ENCODE assay signal across 13 cellular contexts in the genomic region with DNA sequence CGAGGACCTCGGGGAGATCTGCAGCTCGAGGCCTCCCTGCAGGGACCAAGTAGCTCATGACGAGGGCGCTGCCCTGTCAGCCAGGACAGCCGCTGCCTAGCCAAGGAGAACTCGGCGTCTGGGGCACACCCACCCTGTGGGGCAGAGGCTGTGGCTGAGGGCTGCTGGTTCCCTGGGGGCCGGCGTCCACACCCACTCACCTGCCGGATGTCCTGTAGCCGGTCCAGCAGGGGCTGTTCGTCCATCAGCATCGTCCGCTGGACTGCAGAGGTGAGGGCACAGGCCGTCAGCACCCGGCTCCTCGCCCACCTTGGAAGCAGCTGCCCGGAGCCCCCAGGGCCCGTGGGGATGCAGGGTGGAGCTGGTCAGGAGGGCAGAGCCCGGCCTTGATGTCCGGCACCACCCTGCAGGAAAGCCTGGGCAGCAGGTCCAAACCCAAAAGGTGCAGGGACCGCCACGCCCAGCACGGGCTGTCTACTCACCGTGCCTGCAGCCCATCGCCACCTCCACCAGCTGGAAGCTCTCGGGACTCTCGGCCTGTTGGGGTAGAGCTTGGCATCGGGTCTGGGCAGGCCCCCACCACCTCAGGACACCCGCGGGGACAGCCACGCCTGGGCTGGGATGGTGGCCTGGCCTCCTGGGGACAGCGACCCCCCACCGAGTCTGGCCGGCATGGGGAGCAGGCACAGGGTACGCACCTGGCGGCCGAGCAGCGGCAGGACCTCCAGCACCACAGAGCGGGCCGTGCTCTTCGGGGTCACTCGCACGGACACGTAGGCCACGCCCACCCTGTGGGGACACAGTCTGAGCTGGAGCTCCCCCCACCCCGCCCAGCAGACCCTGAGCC. TPM values are rescaled to one million over a fixed set of nuclear protein-coding genes. Genes with fewer than 3 reads are reported as not detected.
DNase-seq lines count a peak whose midpoint lies in the region; ATAC-seq, FAIRE-seq and TF ChIP-seq lines count a peak whose summit lies in the region.
"Had no signal": no experiment of that assay in that cellular context is flagged by ENCODE, and none has a peak within 500 bp of the region (broad histone marks: within the 10 kb centered on the region; RNA-seq: fewer than 3 reads in every experiment).

No MANE protein-coding gene starts in this region.

- 91% methylated on average over 32 of the region's 48 CpGs; no CpG with 5 or more reads in 1 of the 2 experiments for WGBS in IMR-90 (ENCODE audit: extremely low coverage in 2 of 2, insufficient read length in 1 of 2), 2 experiments

- no peak overlapping the region for H4K5ac ChIP-seq in IMR-90 (ENCODE audit: low read depth, low read length)

- no peak overlapping the region for H2AK5ac ChIP-seq in IMR-90 (ENCODE audit: low read depth, low read length)

- peaks cover 9 to 11% of the 10 kb centered on the region in 2 experiments; a peak in 2 of 4 replicates for H3K79me1 ChIP-seq in IMR-90 (ENCODE audit: low read depth in 1 of 2, low read length in 2 of 2)

- H3K4me1 ChIP-seq in left ventricle myocardium inferior (peaks cover 20% of the 10 kb centered on the region), BE2C (peaks cover 2% of the 10 kb centered on the region), IMR-90 (ENCODE audit: control insufficient read depth, insufficient read depth, low read length) (no peaks in the 10 kb centered on the region), kidney (ENCODE audit: control insufficient read depth in 1 of 2, insufficient read depth in 1 of 2, low read depth in 1 of 2, low read length in 2 of 2) (peaks cover under 1 to 6% of the 10 kb centered on the region in 2 donors)

- TF ChIP-seq CTCF in left ventricle myocardium inferior (IDR thresholded peaks at IDR 0.05; ENCODE audit: borderline replicate concordance), result no peak
- no peak for TF ChIP-seq CTCF in BE2C (IDR thresholded peaks at IDR 0.05; ENCODE audit: low read depth, low read length)
- TF ChIP-seq CTCF in IMR-90 (conservative IDR thresholded peaks at IDR 0.05; ENCODE audit: low read depth, low read length), result no peak
- TF ChIP-seq CTCF in kidney (IDR thresholded peaks at IDR 0.05; ENCODE audit: borderline replicate concordance, extremely low read depth, insufficient read depth), result no peak

- CTCF ChIA-PET in IMR-90 (lab: Yijun Ruan, JAX), result no interaction called here

- H3K18ac ChIP-seq in IMR-90 (ENCODE audit: low read depth, low read length), result no peak overlapping the region

- H3K9me3 ChIP-seq in left ventricle myocardium inferior (replicated peaks) (no peaks in the 10 kb centered on the region), BE2C (no peaks in the 10 kb centered on the region), IMR-90 (ENCODE audit: control insufficient read depth, insufficient read depth, low read length) (no peaks in the 10 kb centered on the region), kidney (ENCODE audit: control insufficient read depth in 1 of 2, low read length in 2 of 2) (no peaks in the 10 kb centered on the region)

- no peak overlapping the region for H2BK15ac ChIP-seq in IMR-90 (ENCODE audit: low read depth, low read length)

- peak overlapping the region; percentile 8 for H2AK9ac ChIP-seq in IMR-90 (replicated peaks; ENCODE audit: low read depth, low read length, poor library complexity)

- H3K4ac ChIP-seq in IMR-90 (ENCODE audit: low read depth, low read length), result no peak overlapping the region

- no peak for FAIRE-seq in kidney (lab: Jason Lieb, UNC)

- H3K27ac Mint-ChIP-seq in activated T-helper 1 cell treated with anti-CD3 and anti-CD28 coated beads, Interleukin-12 subunit alpha, Interleukin-12 subunit beta, Interleukin-2, Interleukin-4 antibody, amounts not matched to agents 30 ng/mL and 10 ng/mL and 1 ng/mL, durations not matched to agents 14 hours and 24 hours and 36 hours, result no peak overlapping the region
- H3K27ac Mint-ChIP-seq: CD4-positive, alpha-beta T cell had no signal

- no peak overlapping the region for H3K4me2 ChIP-seq in IMR-90 (ENCODE audit: low read depth, low read length)

- no TSS peak for BruUV-seq in IMR-90 (replicated peaks; lab: Mats Ljungman, UMichigan)

- no peak overlapping the region for H2BK20ac ChIP-seq in IMR-90 (ENCODE audit: low read depth, low read length)

- DNase-seq in Right ventricle myocardium inferior (ENCODE audit: missing footprints) (peak; percentile 44), left ventricle myocardium inferior (no peak), BE2C (peak; percentile 10), IMR-90 (no peak), kidney (peak; percentile 80), SKM-1 treated with dmso at 0.1 percent for 144 hours (lab: John Stamatoyannopoulos, UW; ENCODE audit: unreplicated experiment) (no peak)
- DNase-seq in activated T-helper 1 cell treated with anti-CD3 and anti-CD28 coated beads, Interleukin-12 subunit alpha, Interleukin-12 subunit beta, Interleukin-2, Interleukin-4 antibody, amounts not matched to agents 30 ng/mL and 10 ng/mL and 1 ng/mL, durations not matched to agents 14 hours and 24 hours and 36 hours (ENCODE audit: low spot score), result no peak
- DNase-seq: ACHN; C1 segment of cervical spinal cord; Calu3; CD4-positive, alpha-beta T cell; DMS 273 treated with DMSO at 0.1 percent for 48 hours had no signal

- no peak for TF ChIP-seq RAD21 in IMR-90 (IDR thresholded peaks at IDR 0.05; ENCODE audit: low read length)

- no peaks in the 10 kb centered on the region for H3K9me3 Mint-ChIP-seq in activated T-helper 1 cell treated with anti-CD3 and anti-CD28 coated beads, Interleukin-12 subunit alpha, Interleukin-12 subunit beta, Interleukin-2, Interleukin-4 antibody, amounts not matched to agents 30 ng/mL and 10 ng/mL and 1 ng/mL, durations not matched to agents 14 hours and 24 hours and 36 hours
- H3K9me3 Mint-ChIP-seq: CD4-positive, alpha-beta T cell had no signal

- H3K27ac ChIP-seq in left ventricle myocardium inferior (replicated peaks), result no peak overlapping the region
- no peak overlapping the region for H3K27ac ChIP-seq in IMR-90 (ENCODE audit: insufficient read depth, low read length)
- no peak overlapping the region for H3K27ac ChIP-seq in kidney (ENCODE audit: low read depth in 2 of 2, low read length in 2 of 2)

- peaks cover 16% of the 10 kb centered on the region for H4K20me1 ChIP-seq in IMR-90 (ENCODE audit: insufficient read depth, low read length)

- no peak for ATAC-seq in Right ventricle myocardium inferior
- no peak for ATAC-seq in IMR-90 (ENCODE audit: low read depth)
- no peak for ATAC-seq in GM19324 (IDR thresholded peaks at IDR 0.05; ENCODE audit: low FRiP score, unreplicated experiment)

- intact Hi-C loops in Right ventricle myocardium inferior (cut with DNase I), result no loop called here
- intact Hi-C loops in left ventricle myocardium inferior (cut with micrococcal nuclease), result no loop called here
- intact Hi-C loops in IMR-90 (cut with micrococcal nuclease), result no loop called here
- intact Hi-C loops in kidney (cut with DNase I), result no loop called here
- intact Hi-C loops in activated T-helper 1 cell treated with anti-CD3 and anti-CD28 coated beads, Interleukin-12 subunit alpha, Interleukin-12 subunit beta, Interleukin-2, Interleukin-4 antibody, amounts not matched to agents 30 ng/mL and 10 ng/mL and 1 ng/mL, durations not matched to agents 14 hours and 24 hours and 36 hours (cut with micrococcal nuclease), result no loop called here

- H3K56ac ChIP-seq in IMR-90 (ENCODE audit: extremely low read depth, insufficient read depth, low read length), result no peak overlapping the region

- H2BK120ac ChIP-seq in IMR-90 (ENCODE audit: low read depth, low read length), result no peak overlapping the region

- no peak overlapping the region for H3K4me3 Mint-ChIP-seq in activated T-helper 1 cell treated with anti-CD3 and anti-CD28 coated beads, Interleukin-12 subunit alpha, Interleukin-12 subunit beta, Interleukin-2, Interleukin-4 antibody, amounts not matched to agents 30 ng/mL and 10 ng/mL and 1 ng/mL, durations not matched to agents 14 hours and 24 hours and 36 hours
- H3K4me3 Mint-ChIP-seq: CD4-positive, alpha-beta T cell had no signal

- H3K27me3 ChIP-seq in left ventricle myocardium inferior (ENCODE audit: low read depth) (peaks cover 14% of the 10 kb centered on the region), BE2C (peaks cover 85% of the 10 kb centered on the region), IMR-90 (ENCODE audit: control insufficient read depth, insufficient read depth, low read length) (no peaks in the 10 kb centered on the region)

- TF ChIP-seq POLR2A in IMR-90 (IDR thresholded peaks at IDR 0.05; ENCODE audit: low read depth, low read length), result no peak

- dilution Hi-C loops in IMR-90 (cut with HindIII; ENCODE audit: low sequenced_read_pairs, unreplicated experiment), result no loop called here

- H2AFZ ChIP-seq in IMR-90 (replicated peaks; ENCODE audit: low read length, poor library complexity), result no peak overlapping the region

- H3K36me3 Mint-ChIP-seq in activated T-helper 1 cell treated with anti-CD3 and anti-CD28 coated beads, Interleukin-12 subunit alpha, Interleukin-12 subunit beta, Interleukin-2, Interleukin-4 antibody, amounts not matched to agents 30 ng/mL and 10 ng/mL and 1 ng/mL, durations not matched to agents 14 hours and 24 hours and 36 hours (ENCODE audit: low read depth), result no peaks in the 10 kb centered on the region

- H3K27me3 Mint-ChIP-seq in activated T-helper 1 cell treated with anti-CD3 and anti-CD28 coated beads, Interleukin-12 subunit alpha, Interleukin-12 subunit beta, Interleukin-2, Interleukin-4 antibody, amounts not matched to agents 30 ng/mL and 10 ng/mL and 1 ng/mL, durations not matched to agents 14 hours and 24 hours and 36 hours (ENCODE audit: insufficient read depth), result no peaks in the 10 kb centered on the region
- H3K27me3 Mint-ChIP-seq: CD4-positive, alpha-beta T cell had no signal

- POLR2A ChIA-PET in IMR-90 (lab: Charles Lee; ENCODE audit: unreplicated experiment), result no interaction called here

- no peaks in the 10 kb centered on the region for H3K4me1 Mint-ChIP-seq in activated T-helper 1 cell treated with anti-CD3 and anti-CD28 coated beads, Interleukin-12 subunit alpha, Interleukin-12 subunit beta, Interleukin-2, Interleukin-4 antibody, amounts not matched to agents 30 ng/mL and 10 ng/mL and 1 ng/mL, durations not matched to agents 14 hours and 24 hours and 36 hours (ENCODE audit: low read depth)

- in situ Hi-C loops in IMR-90 (cut with MboI; ENCODE audit: low sequenced_read_pairs), result no loop called here

- H3K14ac ChIP-seq in IMR-90 (replicated peaks; ENCODE audit: low read depth, low read length), result no peak overlapping the region

- H3K4me3 ChIP-seq in left ventricle myocardium inferior (no peak overlapping the region), BE2C (ENCODE audit: low read depth, low read length) (no peak overlapping the region), IMR-90 (ENCODE audit: insufficient read depth, low read depth, low read length) (no peak overlapping the region), kidney (ENCODE audit: low read length in 2 of 2) (no peak overlapping the region)

- H4K8ac ChIP-seq in IMR-90 (ENCODE audit: low read depth in 2 of 2, low read length in 2 of 2), result no peak overlapping the region

- H2BK5ac ChIP-seq in IMR-90 (ENCODE audit: low read depth, low read length, poor library complexity, severe bottlenecking), result no peak overlapping the region

- H3K36me3 ChIP-seq in left ventricle myocardium inferior (peaks cover 41% of the 10 kb centered on the region), BE2C (no peaks in the 10 kb centered on the region), IMR-90 (ENCODE audit: control insufficient read depth, insufficient read depth, low read length) (peaks cover 49% of the 10 kb centered on the region), kidney (ENCODE audit: control insufficient read depth in 1 of 2, insufficient read depth in 2 of 2, low read length in 2 of 2) (no peaks in the 10 kb centered on the region)

- no peak overlapping the region for H3K23ac ChIP-seq in IMR-90 (ENCODE audit: low read depth, low read length)

- H4K91ac ChIP-seq in IMR-90 (ENCODE audit: insufficient read depth, low read depth, low read length), result no peak overlapping the region

- H3K9ac ChIP-seq in IMR-90 (ENCODE audit: low read depth, low read length) (no peak overlapping the region), kidney (ENCODE audit: low read length in 2 of 2) (no peak overlapping the region)

- H3K9me1 ChIP-seq in IMR-90 (ENCODE audit: insufficient read depth, low read length), result no peaks in the 10 kb centered on the region; the same call in 1 of the 2 replicates

RNA-seq across cellular contexts. Expression of a gene that starts 6.9 kb away (rescaled TPM):
- 3.8 TPM for total RNA-seq in Right ventricle myocardium inferior
- total RNA-seq in left ventricle myocardium inferior, result 3.5 TPM
- polyA plus RNA-seq in BE2C (2012; ENCODE audit: insufficient read depth, insufficient read length, low read depth), result 22.7 TPM
- 4.3 and 4.4 TPM in 2 replicates for total RNA-seq in IMR-90 (2012; rRNA removed)
- polyA plus RNA-seq in IMR-90 (2012; rRNA removed), result 15.6 and 17.4 TPM in 2 replicates
- 10.0 and 14.6 TPM in 2 replicates for polyA plus RNA-seq in IMR-90 (2012; cell fraction: cytosol; rRNA removed)
- polyA plus RNA-seq in IMR-90 (2012; cell fraction: nucleus; rRNA removed; ENCODE audit: low replicate concordance), result 58.0 and 149 TPM in 2 replicates
- 13.7 TPM for total RNA-seq in kidney
- 3.5 TPM for polyA plus RNA-seq in kidney (ENCODE audit: insufficient read depth, low read depth, low replicate concordance)
- total RNA-seq in activated T-helper 1 cell treated with anti-CD3 and anti-CD28 coated beads, Interleukin-12 subunit alpha, Interleukin-12 subunit beta, Interleukin-2, Interleukin-4 antibody, amounts not matched to agents 30 ng/mL and 10 ng/mL and 1 ng/mL, durations not matched to agents 14 hours and 24 hours and 36 hours, result 17.8 and 18.0 TPM in 2 replicates

RNA-seq across cellular contexts. Expression of a gene that starts 20.4 kb away (rescaled TPM):
- total RNA-seq in Right ventricle myocardium inferior (8.6 TPM), left ventricle myocardium inferior (9.0 TPM), IMR-90 (2012; rRNA removed) (0.72 and 1.7 TPM in 2 replicates), kidney (58.5 TPM)
- polyA plus RNA-seq in BE2C (2012; ENCODE audit: insufficient read depth, insufficient read length, low read depth), result 5.3 TPM
- polyA plus RNA-seq in IMR-90 (2012; rRNA removed) (12.5 and 16.7 TPM in 2 replicates), kidney (ENCODE audit: insufficient read depth, low read depth, low replicate concordance) (11.9 TPM)
- polyA plus RNA-seq in IMR-90 (2012; cell fraction: cytosol; rRNA removed), result 6.3 and 14.8 TPM in 2 replicates
- 119 and 328 TPM in 2 replicates for polyA plus RNA-seq in IMR-90 (2012; cell fraction: nucleus; rRNA removed; ENCODE audit: low replicate concordance)
- 33.8 and 34.3 TPM in 2 replicates for total RNA-seq in activated T-helper 1 cell treated with anti-CD3 and anti-CD28 coated beads, Interleukin-12 subunit alpha, Interleukin-12 subunit beta, Interleukin-2, Interleukin-4 antibody, amounts not matched to agents 30 ng/mL and 10 ng/mL and 1 ng/mL, durations not matched to agents 14 hours and 24 hours and 36 hours

RNA-seq across cellular contexts. Expression of a gene that starts 26.7 kb away (rescaled TPM):
- total RNA-seq in Right ventricle myocardium inferior (not detected), left ventricle myocardium inferior (not detected), IMR-90 (2012; rRNA removed) (not detected in 2 replicates), kidney (2.9 TPM)
- polyA plus RNA-seq in BE2C (2012; ENCODE audit: insufficient read depth, insufficient read length, low read depth), result 1.6 TPM
- polyA plus RNA-seq in IMR-90 (2012; rRNA removed) (0.09 and 0.13 TPM in 2 replicates), kidney (ENCODE audit: insufficient read depth, low read depth, low replicate concordance) (10.2 TPM)
- 0.03 and 0.05 TPM in 2 replicates for polyA plus RNA-seq in IMR-90 (2012; cell fraction: cytosol; rRNA removed)
- polyA plus RNA-seq in IMR-90 (2012; cell fraction: nucleus; rRNA removed; ENCODE audit: low replicate concordance), result 0.24 and 0.40 TPM in 2 replicates
- 0.22 and 0.49 TPM in 2 replicates for total RNA-seq in activated T-helper 1 cell treated with anti-CD3 and anti-CD28 coated beads, Interleukin-12 subunit alpha, Interleukin-12 subunit beta, Interleukin-2, Interleukin-4 antibody, amounts not matched to agents 30 ng/mL and 10 ng/mL and 1 ng/mL, durations not matched to agents 14 hours and 24 hours and 36 hours
- total RNA-seq: CD4-positive, alpha-beta T cell had no signal

RNA-seq across cellular contexts. Expression of a gene that starts 34.2 kb away (rescaled TPM):
- total RNA-seq in Right ventricle myocardium inferior (17.4 TPM), left ventricle myocardium inferior (20.3 TPM), IMR-90 (2012; rRNA removed) (7.7 and 9.2 TPM in 2 replicates), kidney (31.1 TPM)
- polyA plus RNA-seq in BE2C (2012; ENCODE audit: insufficient read depth, insufficient read length, low read depth), result 146 TPM
- polyA plus RNA-seq in IMR-90 (2012; rRNA removed) (41.9 and 47.4 TPM in 2 replicates), kidney (ENCODE audit: insufficient read depth, low read depth, low replicate concordance) (26.0 TPM)
- polyA plus RNA-seq in IMR-90 (2012; cell fraction: cytosol; rRNA removed), result 39.3 and 51.6 TPM in 2 replicates
- 415 and 679 TPM in 2 replicates for polyA plus RNA-seq in IMR-90 (2012; cell fraction: nucleus; rRNA removed; ENCODE audit: low replicate concordance)
- 15.4 and 16.2 TPM in 2 replicates for total RNA-seq in activated T-helper 1 cell treated with anti-CD3 and anti-CD28 coated beads, Interleukin-12 subunit alpha, Interleukin-12 subunit beta, Interleukin-2, Interleukin-4 antibody, amounts not matched to agents 30 ng/mL and 10 ng/mL and 1 ng/mL, durations not matched to agents 14 hours and 24 hours and 36 hours

RNA-seq across cellular contexts. Expression of a gene that starts 34.4 kb away (rescaled TPM):
- total RNA-seq in Right ventricle myocardium inferior (29.3 TPM), left ventricle myocardium inferior (25.1 TPM), IMR-90 (2012; rRNA removed) (34.4 and 133 TPM in 2 replicates), kidney (124 TPM)
- polyA plus RNA-seq in BE2C (2012; ENCODE audit: insufficient read depth, insufficient read length, low read depth), result 111 TPM
- polyA plus RNA-seq in IMR-90 (2012; rRNA removed) (44.6 and 45.1 TPM in 2 replicates), kidney (ENCODE audit: insufficient read depth, low read depth, low replicate concordance) (92.0 TPM)
- 43.3 and 53.2 TPM in 2 replicates for polyA plus RNA-seq in IMR-90 (2012; cell fraction: cytosol; rRNA removed)
- 185 and 307 TPM in 2 replicates for polyA plus RNA-seq in IMR-90 (2012; cell fraction: nucleus; rRNA removed; ENCODE audit: low replicate concordance)
- total RNA-seq in activated T-helper 1 cell treated with anti-CD3 and anti-CD28 coated beads, Interleukin-12 subunit alpha, Interleukin-12 subunit beta, Interleukin-2, Interleukin-4 antibody, amounts not matched to agents 30 ng/mL and 10 ng/mL and 1 ng/mL, durations not matched to agents 14 hours and 24 hours and 36 hours, result 146 and 149 TPM in 2 replicates

Comparison
In these comparisons a context has a peak if more than half of its experiments do, and no peak if none do; other contexts are left out.
1. DNase-seq: peak in Right ventricle myocardium inferior (single experiment), BE2C (single experiment) and kidney (single experiment); none in left ventricle myocardium inferior (single experiment), IMR-90 (single experiment), activated T-helper 1 cell treated with anti-CD3 and anti-CD28 coated beads, Interleukin-12 subunit alpha, Interleukin-12 subunit beta, Interleukin-2, Interleukin-4 antibody, amounts not matched to agents 30 ng/mL and 10 ng/mL and 1 ng/mL, durations not matched to agents 14 hours and 24 hours and 36 hours (single experiment) and SKM-1 treated with dmso at 0.1 percent for 144 hours (single experiment).